Comparison of ENCODE assay signal across 9 cellular contexts in genomic region chr11:27234043-27234668, GRCh38.
DNase-seq lines count a peak whose midpoint lies in the region; ATAC-seq and TF ChIP-seq lines count a peak whose summit lies in the region.
"Had no signal": no experiment of that assay in that cellular context is flagged by ENCODE, and none has a peak within 500 bp of the region (broad histone marks: within the 10 kb centered on the region; RNA-seq: fewer than 3 reads in every experiment).

No MANE protein-coding gene starts in this region.

- POLR2A ChIA-PET in CD8-positive, alpha-beta memory T cell (lab: Charles Lee), result no interaction called here

- peak; percentile 96 for ATAC-seq in GM21529 (IDR thresholded peaks at IDR 0.05; ENCODE audit: unreplicated experiment)
- ATAC-seq in left cardiac atrium, result peak; percentile 50 to 95
- ATAC-seq in upper lobe of right lung, result no peak

- no peaks in the 10 kb centered on the region for H3K27me3 ChIP-seq in CD8-positive, alpha-beta memory T cell (ENCODE audit: insufficient read depth, low read length, poor library complexity, severe bottlenecking)
- H3K27me3 ChIP-seq in upper lobe of right lung, result no peaks in the 10 kb centered on the region

- no peaks in the 10 kb centered on the region for H3K4me1 ChIP-seq in CD8-positive, alpha-beta memory T cell (ENCODE audit: insufficient read depth, low read length)
- no peaks in the 10 kb centered on the region for H3K4me1 ChIP-seq in upper lobe of right lung

- H3K27ac Mint-ChIP-seq in CD8-positive, alpha-beta memory T cell, result no peak overlapping the region

- peak; percentile 93 for DNase-seq in GM12865 (ENCODE audit: low read depth)
- DNase-seq in HK-2 (ENCODE audit: unreplicated experiment), result peak; percentile 20
- DNase-seq in RPMI8226, result peak; percentile 53
- DNase-seq in left cardiac atrium, result peak; percentile 67
- DNase-seq in activated CD8-positive, alpha-beta memory T cell treated with anti-CD3 and anti-CD28 coated beads for 24 hours, result no peak
- DNase-seq in CD8-positive, alpha-beta memory T cell, result no peak
- no peak for DNase-seq in upper lobe of right lung

- no peaks in the 10 kb centered on the region for H3K9me3 ChIP-seq in CD8-positive, alpha-beta memory T cell (ENCODE audit: low read length)
- no peaks in the 10 kb centered on the region for H3K9me3 ChIP-seq in upper lobe of right lung

- no peak overlapping the region for H3K27ac ChIP-seq in CD8-positive, alpha-beta memory T cell (ENCODE audit: low read depth, low read length)
- no peak overlapping the region for H3K27ac ChIP-seq in upper lobe of right lung
- H3K27ac ChIP-seq: VCaP had no signal

- TF ChIP-seq CTCF in GM12865 (IDR thresholded peaks at IDR 0.05; ENCODE audit: insufficient read depth, low read depth, low read length, missing control alignments) (no peak), upper lobe of right lung (IDR thresholded peaks at IDR 0.05) (no peak)

- H3K4me3 Mint-ChIP-seq in CD8-positive, alpha-beta memory T cell, result no peak overlapping the region

- CTCF ChIA-PET in CD8-positive, alpha-beta memory T cell (lab: Charles Lee), result no interaction called here

- peaks cover 3 to 8% of the 10 kb centered on the region in 2 donors for H3K27me3 Mint-ChIP-seq in CD8-positive, alpha-beta memory T cell

- no peaks in the 10 kb centered on the region for H3K36me3 Mint-ChIP-seq in CD8-positive, alpha-beta memory T cell

- intact Hi-C loops in left cardiac atrium (cut with DNase I), result no loop called here
- intact Hi-C loops in upper lobe of right lung (cut with DNase I), result no loop called here

- H3K36me3 ChIP-seq in CD8-positive, alpha-beta memory T cell (ENCODE audit: insufficient read depth, low read length), result no peaks in the 10 kb centered on the region
- no peaks in the 10 kb centered on the region for H3K36me3 ChIP-seq in upper lobe of right lung

- no peaks in the 10 kb centered on the region for H3K9me3 Mint-ChIP-seq in CD8-positive, alpha-beta memory T cell

- no peaks in the 10 kb centered on the region for H3K4me1 Mint-ChIP-seq in CD8-positive, alpha-beta memory T cell

- H3K4me3 ChIP-seq in GM12865 (ENCODE audit: low read depth, low read length), result peak overlapping the region; percentile 17
- no peak overlapping the region for H3K4me3 ChIP-seq in CD8-positive, alpha-beta memory T cell (ENCODE audit: low read length)
- H3K4me3 ChIP-seq in upper lobe of right lung, result no peak overlapping the region

Comparison
In these comparisons a context has a peak if more than half of its experiments do, and no peak if none do; other contexts are left out.
1. DNase-seq: peak in GM12865 (single experiment), HK-2 (single experiment), RPMI8226 (single experiment) and left cardiac atrium (single experiment); none in activated CD8-positive, alpha-beta memory T cell treated with anti-CD3 and anti-CD28 coated beads for 24 hours (single experiment), CD8-positive, alpha-beta memory T cell (0 of 5) and upper lobe of right lung (single experiment).